In genomic region chr5:123976393-123977029, GRCh38 we compare ENCODE assay signal across 15 cellular contexts.
A peak's percentile ranks its signal among the peaks of the same experiment; 100 is the strongest.
DNase-seq lines count a peak whose midpoint lies in the region; ATAC-seq and TF ChIP-seq lines count a peak whose summit lies in the region.
"Had no signal": no experiment of that assay in that cellular context is flagged by ENCODE, and none has a peak within 500 bp of the region (broad histone marks: within the 10 kb centered on the region; RNA-seq: fewer than 3 reads in every experiment).

No MANE protein-coding gene starts in this region.

- peak; percentile 7 for DNase-seq in left kidney (ENCODE audit: low read depth, low spot score)
- DNase-seq in stimulated activated naive CD4-positive, alpha-beta T cell (lab: John Stamatoyannopoulos, UW): no peak
- no peak for DNase-seq in retina
- no peak for DNase-seq in GM10266 (ENCODE audit: extremely low spot score)
- DNase-seq: activated CD4-positive, alpha-beta memory T cell treated with anti-CD3 and anti-CD28 coated beads, Interleukin-2, amount 10 ng/mL, durations not matched to agents 7 days and 5 days; activated naive CD4-positive, alpha-beta T cell treated with Interleukin-2 at 50 U/mL for 16 hours; erythroblast; NCI-H2029; stimulated activated CD4-positive, alpha-beta T cell treated with anti-CD3 and anti-CD28 coated beads, Interleukin-1b, Interleukin-23, amount 100 ng/mL, for 48 hours; stimulated activated naive CD4-positive, alpha-beta T cell treated with Interleukin-2 at 50 U/mL for 16 hours had no signal

- no peak for TF ChIP-seq CTCF in GM10266 (IDR thresholded peaks at IDR 0.05; ENCODE audit: control insufficient read depth, insufficient read depth, low read depth, missing control alignments)

- ATAC-seq in GM18909 (IDR thresholded peaks at IDR 0.05; ENCODE audit: poor library complexity, unreplicated experiment): peak; percentile 87
- peak; percentile 62 for ATAC-seq in HG02571 (IDR thresholded peaks at IDR 0.05; ENCODE audit: unreplicated experiment)
- peak; percentile 86 for ATAC-seq in HG03469 (IDR thresholded peaks at IDR 0.05; ENCODE audit: unreplicated experiment)
- ATAC-seq: HCT116, Panc1 had no signal
